Comparison of ENCODE assay signal across 2 cellular contexts in the genomic region with DNA sequence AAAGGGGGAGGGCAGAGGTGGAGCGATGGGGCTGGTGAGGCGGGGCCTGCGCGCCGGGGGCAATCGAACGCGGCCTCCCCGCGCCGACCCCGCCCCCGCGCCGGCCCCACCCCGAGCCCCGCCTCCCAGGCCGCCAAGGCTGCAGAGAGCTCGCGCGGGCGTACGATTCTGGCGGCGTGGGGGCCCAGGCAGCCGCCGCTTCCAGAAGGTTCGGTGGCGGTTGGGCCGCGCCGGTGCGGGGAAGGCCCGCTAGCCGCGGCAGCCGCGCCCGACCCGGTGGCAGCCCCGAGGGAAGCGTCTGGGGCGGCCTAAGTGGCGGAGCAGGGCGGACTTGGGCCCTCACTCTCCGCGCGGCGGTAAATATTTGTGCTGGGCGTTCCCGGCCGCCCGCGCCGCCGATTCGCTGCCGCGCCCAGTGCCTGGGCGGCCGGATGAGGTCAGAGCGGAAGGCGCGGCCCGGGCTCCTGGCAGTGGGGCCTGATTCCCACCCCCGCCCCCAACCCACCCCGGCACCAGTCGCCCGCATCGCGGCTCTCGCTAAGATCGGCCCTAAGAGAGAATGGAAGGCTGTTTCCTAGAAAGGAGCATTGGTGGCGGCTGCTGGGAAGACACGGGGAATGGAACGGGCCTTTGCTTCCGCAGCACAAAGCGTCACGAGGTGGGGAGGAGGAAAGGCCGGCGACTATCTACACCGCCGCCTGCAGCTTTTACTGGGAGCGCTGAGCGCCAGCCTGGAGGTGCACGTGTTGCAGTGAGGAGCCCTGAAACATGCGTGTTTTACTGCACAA.
TF ChIP-seq lines count a peak whose summit lies in the region.

A gene with protein sequence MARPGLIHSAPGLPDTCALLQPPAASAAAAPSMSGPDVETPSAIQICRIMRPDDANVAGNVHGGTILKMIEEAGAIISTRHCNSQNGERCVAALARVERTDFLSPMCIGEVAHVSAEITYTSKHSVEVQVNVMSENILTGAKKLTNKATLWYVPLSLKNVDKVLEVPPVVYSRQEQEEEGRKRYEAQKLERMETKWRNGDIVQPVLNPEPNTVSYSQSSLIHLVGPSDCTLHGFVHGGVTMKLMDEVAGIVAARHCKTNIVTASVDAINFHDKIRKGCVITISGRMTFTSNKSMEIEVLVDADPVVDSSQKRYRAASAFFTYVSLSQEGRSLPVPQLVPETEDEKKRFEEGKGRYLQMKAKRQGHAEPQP (minus strand): TSS at position 368 of the 788 bp plus-strand sequence. CDS start 368 bp downstream, outside the sequence.

TF ChIP-seq in HEK293, 187 proteins besides CTCF, POLR2A, EP300 and RAD21 (continued from another document and continues in another):
- TF ChIP-seq, protein P1, sequence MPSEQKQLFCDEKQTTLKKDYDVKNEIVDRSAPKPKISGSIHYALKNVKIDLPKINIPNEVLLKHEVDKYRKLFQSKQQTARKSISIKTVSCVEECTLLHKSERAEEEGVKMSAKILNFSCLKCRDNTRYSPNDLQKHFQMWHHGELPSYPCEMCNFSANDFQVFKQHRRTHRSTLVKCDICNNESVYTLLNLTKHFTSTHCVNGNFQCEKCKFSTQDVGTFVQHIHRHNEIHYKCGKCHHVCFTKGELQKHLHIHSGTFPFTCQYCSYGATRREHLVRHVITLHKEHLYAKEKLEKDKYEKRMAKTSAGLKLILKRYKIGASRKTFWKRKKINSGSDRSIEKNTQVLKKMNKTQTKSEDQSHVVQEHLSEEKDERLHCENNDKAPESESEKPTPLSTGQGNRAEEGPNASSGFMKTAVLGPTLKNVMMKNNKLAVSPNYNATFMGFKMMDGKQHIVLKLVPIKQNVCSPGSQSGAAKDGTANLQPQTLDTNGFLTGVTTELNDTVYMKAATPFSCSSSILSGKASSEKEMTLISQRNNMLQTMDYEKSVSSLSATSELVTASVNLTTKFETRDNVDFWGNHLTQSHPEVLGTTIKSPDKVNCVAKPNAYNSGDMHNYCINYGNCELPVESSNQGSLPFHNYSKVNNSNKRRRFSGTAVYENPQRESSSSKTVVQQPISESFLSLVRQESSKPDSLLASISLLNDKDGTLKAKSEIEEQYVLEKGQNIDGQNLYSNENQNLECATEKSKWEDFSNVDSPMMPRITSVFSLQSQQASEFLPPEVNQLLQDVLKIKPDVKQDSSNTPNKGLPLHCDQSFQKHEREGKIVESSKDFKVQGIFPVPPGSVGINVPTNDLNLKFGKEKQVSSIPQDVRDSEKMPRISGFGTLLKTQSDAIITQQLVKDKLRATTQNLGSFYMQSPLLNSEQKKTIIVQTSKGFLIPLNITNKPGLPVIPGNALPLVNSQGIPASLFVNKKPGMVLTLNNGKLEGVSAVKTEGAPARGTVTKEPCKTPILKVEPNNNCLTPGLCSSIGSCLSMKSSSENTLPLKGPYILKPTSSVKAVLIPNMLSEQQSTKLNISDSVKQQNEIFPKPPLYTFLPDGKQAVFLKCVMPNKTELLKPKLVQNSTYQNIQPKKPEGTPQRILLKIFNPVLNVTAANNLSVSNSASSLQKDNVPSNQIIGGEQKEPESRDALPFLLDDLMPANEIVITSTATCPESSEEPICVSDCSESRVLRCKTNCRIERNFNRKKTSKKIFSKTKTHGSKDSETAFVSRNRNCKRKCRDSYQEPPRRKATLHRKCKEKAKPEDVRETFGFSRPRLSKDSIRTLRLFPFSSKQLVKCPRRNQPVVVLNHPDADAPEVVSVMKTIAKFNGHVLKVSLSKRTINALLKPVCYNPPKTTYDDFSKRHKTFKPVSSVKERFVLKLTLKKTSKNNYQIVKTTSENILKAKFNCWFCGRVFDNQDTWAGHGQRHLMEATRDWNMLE (tag by site-specific recombination; conservative IDR thresholded peaks at IDR 0.05; ENCODE audit: low read depth) = no peak
- TF ChIP-seq ZNF473 (tag by site-specific recombination; IDR thresholded peaks at IDR 0.05) = no peak
- no peak for TF ChIP-seq ZNF560 (tag by site-specific recombination; IDR thresholded peaks at IDR 0.05; ENCODE audit: borderline replicate concordance)
- TF ChIP-seq ZNF501 (tag by site-specific recombination; IDR thresholded peaks at IDR 0.05) = no peak
- TF ChIP-seq, protein P2, sequence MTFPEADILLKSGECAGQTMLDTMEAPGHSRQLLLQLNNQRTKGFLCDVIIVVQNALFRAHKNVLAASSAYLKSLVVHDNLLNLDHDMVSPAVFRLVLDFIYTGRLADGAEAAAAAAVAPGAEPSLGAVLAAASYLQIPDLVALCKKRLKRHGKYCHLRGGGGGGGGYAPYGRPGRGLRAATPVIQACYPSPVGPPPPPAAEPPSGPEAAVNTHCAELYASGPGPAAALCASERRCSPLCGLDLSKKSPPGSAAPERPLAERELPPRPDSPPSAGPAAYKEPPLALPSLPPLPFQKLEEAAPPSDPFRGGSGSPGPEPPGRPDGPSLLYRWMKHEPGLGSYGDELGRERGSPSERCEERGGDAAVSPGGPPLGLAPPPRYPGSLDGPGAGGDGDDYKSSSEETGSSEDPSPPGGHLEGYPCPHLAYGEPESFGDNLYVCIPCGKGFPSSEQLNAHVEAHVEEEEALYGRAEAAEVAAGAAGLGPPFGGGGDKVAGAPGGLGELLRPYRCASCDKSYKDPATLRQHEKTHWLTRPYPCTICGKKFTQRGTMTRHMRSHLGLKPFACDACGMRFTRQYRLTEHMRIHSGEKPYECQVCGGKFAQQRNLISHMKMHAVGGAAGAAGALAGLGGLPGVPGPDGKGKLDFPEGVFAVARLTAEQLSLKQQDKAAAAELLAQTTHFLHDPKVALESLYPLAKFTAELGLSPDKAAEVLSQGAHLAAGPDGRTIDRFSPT (tag by site-specific recombination; IDR thresholded peaks at IDR 0.05) = no peak
- peak; percentile 51 for TF ChIP-seq ZNF629 (tag by site-specific recombination; IDR thresholded peaks at IDR 0.05)
- no peak for TF ChIP-seq FEZF1 (tag by site-specific recombination; IDR thresholded peaks at IDR 0.05)
- TF ChIP-seq ZNF548 (tag by site-specific recombination; IDR thresholded peaks at IDR 0.05) = no peak
- TF ChIP-seq, protein P3, sequence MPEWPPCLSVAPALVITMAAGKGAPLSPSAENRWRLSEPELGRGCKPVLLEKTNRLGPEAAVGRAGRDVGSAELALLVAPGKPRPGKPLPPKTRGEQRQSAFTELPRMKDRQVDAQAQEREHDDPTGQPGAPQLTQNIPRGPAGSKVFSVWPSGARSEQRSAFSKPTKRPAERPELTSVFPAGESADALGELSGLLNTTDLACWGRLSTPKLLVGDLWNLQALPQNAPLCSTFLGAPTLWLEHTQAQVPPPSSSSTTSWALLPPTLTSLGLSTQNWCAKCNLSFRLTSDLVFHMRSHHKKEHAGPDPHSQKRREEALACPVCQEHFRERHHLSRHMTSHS (tag by site-specific recombination; IDR thresholded peaks at IDR 0.05) = no peak
- TF ChIP-seq ZSCAN30 (tag by site-specific recombination; IDR thresholded peaks at IDR 0.05) = peak; percentile 20; the same call in 1 of the 2 replicates
- TF ChIP-seq ZNF777 (tag by site-specific recombination; IDR thresholded peaks at IDR 0.05; ENCODE audit: borderline replicate concordance) = no peak
- no peak for TF ChIP-seq ZFP37 (tag by site-specific recombination; IDR thresholded peaks at IDR 0.05)
- TF ChIP-seq ZNF121 (tag by site-specific recombination; IDR thresholded peaks at IDR 0.05) = no peak
- TF ChIP-seq ZNF214 (tag by site-specific recombination; IDR thresholded peaks at IDR 0.05; ENCODE audit: borderline replicate concordance) = no peak
- TF ChIP-seq ZNF561 (tag by site-specific recombination; IDR thresholded peaks at IDR 0.05; ENCODE audit: borderline replicate concordance) = 0 out of 2 replicates have a peak, but pooled peaks have one; percentile 61
- no peak for TF ChIP-seq MZF1 (tag by site-specific recombination; IDR thresholded peaks at IDR 0.05; ENCODE audit: borderline replicate concordance)
- no peak for TF ChIP-seq ZNF549 (tag by site-specific recombination; IDR thresholded peaks at IDR 0.05)
- TF ChIP-seq ZNF324 (tag by site-specific recombination; IDR thresholded peaks at IDR 0.05) = no peak
- no peak for TF ChIP-seq YY2 (tag by site-specific recombination; IDR thresholded peaks at IDR 0.05)
- TF ChIP-seq KLF9 (tag by site-specific recombination; IDR thresholded peaks at IDR 0.05; ENCODE audit: low read depth) = peak; percentile 65

TF ChIP-seq in SK-N-SH treated with all-trans-retinoic acid at 6 μM for 48 hours, 23 proteins besides CTCF, POLR2A, EP300 and RAD21 (continued from another document):
- TF ChIP-seq, protein P4, sequence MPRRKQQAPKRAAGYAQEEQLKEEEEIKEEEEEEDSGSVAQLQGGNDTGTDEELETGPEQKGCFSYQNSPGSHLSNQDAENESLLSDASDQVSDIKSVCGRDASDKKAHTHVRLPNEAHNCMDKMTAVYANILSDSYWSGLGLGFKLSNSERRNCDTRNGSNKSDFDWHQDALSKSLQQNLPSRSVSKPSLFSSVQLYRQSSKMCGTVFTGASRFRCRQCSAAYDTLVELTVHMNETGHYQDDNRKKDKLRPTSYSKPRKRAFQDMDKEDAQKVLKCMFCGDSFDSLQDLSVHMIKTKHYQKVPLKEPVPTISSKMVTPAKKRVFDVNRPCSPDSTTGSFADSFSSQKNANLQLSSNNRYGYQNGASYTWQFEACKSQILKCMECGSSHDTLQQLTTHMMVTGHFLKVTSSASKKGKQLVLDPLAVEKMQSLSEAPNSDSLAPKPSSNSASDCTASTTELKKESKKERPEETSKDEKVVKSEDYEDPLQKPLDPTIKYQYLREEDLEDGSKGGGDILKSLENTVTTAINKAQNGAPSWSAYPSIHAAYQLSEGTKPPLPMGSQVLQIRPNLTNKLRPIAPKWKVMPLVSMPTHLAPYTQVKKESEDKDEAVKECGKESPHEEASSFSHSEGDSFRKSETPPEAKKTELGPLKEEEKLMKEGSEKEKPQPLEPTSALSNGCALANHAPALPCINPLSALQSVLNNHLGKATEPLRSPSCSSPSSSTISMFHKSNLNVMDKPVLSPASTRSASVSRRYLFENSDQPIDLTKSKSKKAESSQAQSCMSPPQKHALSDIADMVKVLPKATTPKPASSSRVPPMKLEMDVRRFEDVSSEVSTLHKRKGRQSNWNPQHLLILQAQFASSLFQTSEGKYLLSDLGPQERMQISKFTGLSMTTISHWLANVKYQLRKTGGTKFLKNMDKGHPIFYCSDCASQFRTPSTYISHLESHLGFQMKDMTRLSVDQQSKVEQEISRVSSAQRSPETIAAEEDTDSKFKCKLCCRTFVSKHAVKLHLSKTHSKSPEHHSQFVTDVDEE (CRISPR knock-in tag; IDR thresholded peaks at IDR 0.05) = no peak
- TF ChIP-seq GLIS3 (CRISPR knock-in tag; IDR thresholded peaks at IDR 0.05) (no peak), RARB (CRISPR knock-in tag; IDR thresholded peaks at IDR 0.05) (no peak), ZNF8 (CRISPR knock-in tag; IDR thresholded peaks at IDR 0.05) (no peak), ZC3H10 (CRISPR knock-in tag; IDR thresholded peaks at IDR 0.05) (no peak), BACH2 (CRISPR knock-in tag; IDR thresholded peaks at IDR 0.05; ENCODE audit: borderline replicate concordance) (no peak), ZNF565 (CRISPR knock-in tag; conservative IDR thresholded peaks at IDR 0.05; ENCODE audit: low read depth) (no peak), SNAI2 (CRISPR knock-in tag; IDR thresholded peaks at IDR 0.05) (no peak), ZFP3 (CRISPR knock-in tag; IDR thresholded peaks at IDR 0.05) (no peak)
- TF ChIP-seq, protein P5, sequence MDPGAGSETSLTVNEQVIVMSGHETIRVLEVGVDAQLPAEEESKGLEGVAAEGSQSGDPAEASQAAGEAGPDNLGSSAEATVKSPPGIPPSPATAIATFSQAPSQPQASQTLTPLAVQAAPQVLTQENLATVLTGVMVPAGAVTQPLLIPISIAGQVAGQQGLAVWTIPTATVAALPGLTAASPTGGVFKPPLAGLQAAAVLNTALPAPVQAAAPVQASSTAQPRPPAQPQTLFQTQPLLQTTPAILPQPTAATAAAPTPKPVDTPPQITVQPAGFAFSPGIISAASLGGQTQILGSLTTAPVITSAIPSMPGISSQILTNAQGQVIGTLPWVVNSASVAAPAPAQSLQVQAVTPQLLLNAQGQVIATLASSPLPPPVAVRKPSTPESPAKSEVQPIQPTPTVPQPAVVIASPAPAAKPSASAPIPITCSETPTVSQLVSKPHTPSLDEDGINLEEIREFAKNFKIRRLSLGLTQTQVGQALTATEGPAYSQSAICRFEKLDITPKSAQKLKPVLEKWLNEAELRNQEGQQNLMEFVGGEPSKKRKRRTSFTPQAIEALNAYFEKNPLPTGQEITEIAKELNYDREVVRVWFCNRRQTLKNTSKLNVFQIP (CRISPR knock-in tag; IDR thresholded peaks at IDR 0.05; ENCODE audit: borderline replicate concordance, low read depth) = no peak
- TF ChIP-seq, protein P6, sequence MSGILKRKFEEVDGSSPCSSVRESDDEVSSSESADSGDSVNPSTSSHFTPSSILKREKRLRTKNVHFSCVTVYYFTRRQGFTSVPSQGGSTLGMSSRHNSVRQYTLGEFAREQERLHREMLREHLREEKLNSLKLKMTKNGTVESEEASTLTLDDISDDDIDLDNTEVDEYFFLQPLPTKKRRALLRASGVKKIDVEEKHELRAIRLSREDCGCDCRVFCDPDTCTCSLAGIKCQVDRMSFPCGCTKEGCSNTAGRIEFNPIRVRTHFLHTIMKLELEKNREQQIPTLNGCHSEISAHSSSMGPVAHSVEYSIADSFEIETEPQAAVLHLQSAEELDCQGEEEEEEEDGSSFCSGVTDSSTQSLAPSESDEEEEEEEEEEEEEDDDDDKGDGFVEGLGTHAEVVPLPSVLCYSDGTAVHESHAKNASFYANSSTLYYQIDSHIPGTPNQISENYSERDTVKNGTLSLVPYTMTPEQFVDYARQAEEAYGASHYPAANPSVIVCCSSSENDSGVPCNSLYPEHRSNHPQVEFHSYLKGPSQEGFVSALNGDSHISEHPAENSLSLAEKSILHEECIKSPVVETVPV (CRISPR knock-in tag; IDR thresholded peaks at IDR 0.05) = no peak
- TF ChIP-seq, protein P7, sequence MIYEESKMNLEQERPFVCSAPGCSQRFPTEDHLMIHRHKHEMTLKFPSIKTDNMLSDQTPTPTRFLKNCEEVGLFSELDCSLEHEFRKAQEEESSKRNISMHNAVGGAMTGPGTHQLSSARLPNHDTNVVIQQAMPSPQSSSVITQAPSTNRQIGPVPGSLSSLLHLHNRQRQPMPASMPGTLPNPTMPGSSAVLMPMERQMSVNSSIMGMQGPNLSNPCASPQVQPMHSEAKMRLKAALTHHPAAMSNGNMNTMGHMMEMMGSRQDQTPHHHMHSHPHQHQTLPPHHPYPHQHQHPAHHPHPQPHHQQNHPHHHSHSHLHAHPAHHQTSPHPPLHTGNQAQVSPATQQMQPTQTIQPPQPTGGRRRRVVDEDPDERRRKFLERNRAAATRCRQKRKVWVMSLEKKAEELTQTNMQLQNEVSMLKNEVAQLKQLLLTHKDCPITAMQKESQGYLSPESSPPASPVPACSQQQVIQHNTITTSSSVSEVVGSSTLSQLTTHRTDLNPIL (CRISPR knock-in tag; IDR thresholded peaks at IDR 0.05; ENCODE audit: low read depth) = no peak
- TF ChIP-seq, protein P8, sequence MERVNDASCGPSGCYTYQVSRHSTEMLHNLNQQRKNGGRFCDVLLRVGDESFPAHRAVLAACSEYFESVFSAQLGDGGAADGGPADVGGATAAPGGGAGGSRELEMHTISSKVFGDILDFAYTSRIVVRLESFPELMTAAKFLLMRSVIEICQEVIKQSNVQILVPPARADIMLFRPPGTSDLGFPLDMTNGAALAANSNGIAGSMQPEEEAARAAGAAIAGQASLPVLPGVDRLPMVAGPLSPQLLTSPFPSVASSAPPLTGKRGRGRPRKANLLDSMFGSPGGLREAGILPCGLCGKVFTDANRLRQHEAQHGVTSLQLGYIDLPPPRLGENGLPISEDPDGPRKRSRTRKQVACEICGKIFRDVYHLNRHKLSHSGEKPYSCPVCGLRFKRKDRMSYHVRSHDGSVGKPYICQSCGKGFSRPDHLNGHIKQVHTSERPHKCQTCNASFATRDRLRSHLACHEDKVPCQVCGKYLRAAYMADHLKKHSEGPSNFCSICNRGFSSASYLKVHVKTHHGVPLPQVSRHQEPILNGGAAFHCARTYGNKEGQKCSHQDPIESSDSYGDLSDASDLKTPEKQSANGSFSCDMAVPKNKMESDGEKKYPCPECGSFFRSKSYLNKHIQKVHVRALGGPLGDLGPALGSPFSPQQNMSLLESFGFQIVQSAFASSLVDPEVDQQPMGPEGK (CRISPR knock-in tag; IDR thresholded peaks at IDR 0.05; ENCODE audit: borderline replicate concordance) = no peak
